ENCODE assay signal across 22 cellular contexts in genomic region chr11:5363712-5364111, GRCh38. TPM values are rescaled to one million over a fixed set of nuclear protein-coding genes. Genes with fewer than 3 reads are reported as not detected.
A peak's percentile ranks its signal among the peaks of the same experiment; 100 is the strongest.
DNase-seq lines count a peak whose midpoint lies in the region; ATAC-seq, FAIRE-seq and TF ChIP-seq lines count a peak whose summit lies in the region.
"Had no signal": no experiment of that assay in that cellular context is flagged by ENCODE, and none has a peak within 500 bp of the region (broad histone marks: within the 10 kb centered on the region; RNA-seq: fewer than 3 reads in every experiment).

No MANE protein-coding gene starts in this region.

- no TSS peak for BruUV-seq in endothelial cell of umbilical vein (replicated peaks; lab: Mats Ljungman, UMichigan)

- POLR2A ChIA-PET in endothelial cell of umbilical vein (lab: Charles Lee): no interaction called here

- no peak overlapping the region for H3K4me3 ChIP-seq in Karpas-422 (ENCODE audit: low read length)
- H3K4me3 ChIP-seq in endothelial cell of umbilical vein (replicated peaks in 1 of 3; ENCODE audit: insufficient read depth in 1 of 3, low read depth in 1 of 3, low read length in 3 of 3): no peak overlapping the region
- no peak overlapping the region for H3K4me3 ChIP-seq in skeletal muscle satellite cell (ENCODE audit: low read length)
- H3K4me3 ChIP-seq: GM12878 had no signal

- dilution Hi-C loops in endothelial cell of umbilical vein (cut with MboI; ENCODE audit: extremely low pct_ligation_motif_present, low sequenced_read_pairs): no loop called here

- H3K79me2 ChIP-seq in Karpas-422 (ENCODE audit: low read length): no peaks in the 10 kb centered on the region
- H3K79me2 ChIP-seq in endothelial cell of umbilical vein (ENCODE audit: control insufficient read depth, insufficient read depth, low read length): no peaks in the 10 kb centered on the region

- FAIRE-seq in endothelial cell of umbilical vein (lab: Jason Lieb, UNC): no peak
- FAIRE-seq: GM12878, HepG2 had no signal

- H3K4me1 ChIP-seq in Karpas-422 (ENCODE audit: low read length) (no peaks in the 10 kb centered on the region), endothelial cell of umbilical vein (ENCODE audit: control insufficient read depth, extremely low read depth, insufficient read depth, low read length) (peaks cover 32% of the 10 kb centered on the region), skeletal muscle satellite cell (ENCODE audit: control insufficient read depth, insufficient read depth, low read length) (peaks cover 35% of the 10 kb centered on the region)

- H3K9me1 ChIP-seq in endothelial cell of umbilical vein (replicated peaks; ENCODE audit: control insufficient read depth, extremely low read depth, insufficient read depth, low read length): no peaks in the 10 kb centered on the region

- H4K20me1 ChIP-seq in Karpas-422 (ENCODE audit: insufficient read depth, low read depth, low read length): no peaks in the 10 kb centered on the region
- H4K20me1 ChIP-seq in endothelial cell of umbilical vein (replicated peaks; ENCODE audit: control insufficient read depth, extremely low read depth, insufficient read depth, low read length): no peaks in the 10 kb centered on the region

- H3K27ac ChIP-seq in Karpas-422 (ENCODE audit: low read length) (no peak overlapping the region), endothelial cell of umbilical vein (ENCODE audit: insufficient read depth, low read depth, low read length) (peak overlapping the region; percentile 15)

- no peak for TF ChIP-seq CTCF in endothelial cell of umbilical vein (IDR thresholded peaks at IDR 0.05; ENCODE audit: extremely low read depth in 1 of 2, insufficient read depth in 1 of 2, low read depth in 1 of 2, low read length in 2 of 2)

- H3K9ac ChIP-seq in Karpas-422 (ENCODE audit: low read length): no peak overlapping the region
- no peak overlapping the region for H3K9ac ChIP-seq in endothelial cell of umbilical vein (replicated peaks; ENCODE audit: extremely low read depth, insufficient read depth, low read length)
- no peak overlapping the region for H3K9ac ChIP-seq in skeletal muscle satellite cell (ENCODE audit: low read depth, low read length)

- DNase-seq in EH (ENCODE audit: low read depth) (peak; percentile 41), Karpas-422 (peak; percentile 14), endothelial cell of umbilical vein (ENCODE audit: low read depth, low spot score) (no peak), SKM-1 treated with dmso at 0.1 percent for 144 hours (lab: John Stamatoyannopoulos, UW; ENCODE audit: unreplicated experiment) (no peak), ureter (ENCODE audit: low spot score) (no peak)
- DNase-seq: AML-193; KG1; NCI-H1105; NCI-H146; NCI-H2029; NCI-H2227 treated with DMSO at 0.1 percent for 48 hours; NCI-H510A; NCI-H774; NK-92 treated with Interleukin-12 subunit alpha and Interleukin-12 subunit beta, amount 100 ng/mL, for 24 hours; SIG-M5; T-cell had no signal

- H3K9me3 ChIP-seq in Karpas-422 (ENCODE audit: low read length): no peaks in the 10 kb centered on the region
- no peaks in the 10 kb centered on the region for H3K9me3 ChIP-seq in endothelial cell of umbilical vein (replicated peaks; ENCODE audit: control insufficient read depth, insufficient read depth, low read length)
- no peaks in the 10 kb centered on the region for H3K9me3 ChIP-seq in skeletal muscle satellite cell (replicated peaks; ENCODE audit: low read length)

- H3K4me2 ChIP-seq in Karpas-422 (ENCODE audit: low read depth, low read length, poor library complexity, severe bottlenecking): no peak overlapping the region
- no peak overlapping the region for H3K4me2 ChIP-seq in endothelial cell of umbilical vein (ENCODE audit: insufficient read depth, low read length)
- H3K4me2 ChIP-seq in skeletal muscle satellite cell (ENCODE audit: low read length): peak overlapping the region; percentile 2

- no peak for ATAC-seq in GM21717 (IDR thresholded peaks at IDR 0.05; ENCODE audit: unreplicated experiment)
- ATAC-seq: GM12878, HepG2, Panc1, T-cell had no signal

- H2AFZ ChIP-seq in Karpas-422 (ENCODE audit: low read length) (no peak overlapping the region), endothelial cell of umbilical vein (ENCODE audit: low read depth, low read length) (no peak overlapping the region)

- H3K36me3 ChIP-seq in Karpas-422 (ENCODE audit: insufficient read depth, low read length) (no peaks in the 10 kb centered on the region), endothelial cell of umbilical vein (ENCODE audit: control insufficient read depth in 2 of 2, extremely low read depth in 1 of 2, insufficient read depth in 2 of 2, low read length in 2 of 2) (no peaks in the 10 kb centered on the region), skeletal muscle satellite cell (ENCODE audit: insufficient read depth, low read length) (no peaks in the 10 kb centered on the region)

- H3K9me2 ChIP-seq in Karpas-422 (replicated peaks; ENCODE audit: insufficient read depth, low read length): 0 out of 2 replicates have a peak, but pooled peaks cover 2% of the 10 kb centered on the region

- intact Hi-C loops in endothelial cell of umbilical vein (cut with micrococcal nuclease): no loop called here

- no peak for TF ChIP-seq POLR2A in endothelial cell of umbilical vein (IDR thresholded peaks at IDR 0.05; ENCODE audit: low read depth, low read length)

- CTCF ChIA-PET in endothelial cell of umbilical vein (lab: Charles Lee): interaction anchor here (0.9 to 2.0 kb wide), 7 partner anchors 18 to 1176 kb away, joined by 3 to 8 read pairs (median 4); no protein-coding TSS in a partner anchor

- no peaks in the 10 kb centered on the region for H3K27me3 ChIP-seq in Karpas-422 (ENCODE audit: low read length)
- no peaks in the 10 kb centered on the region for H3K27me3 ChIP-seq in endothelial cell of umbilical vein (ENCODE audit: control insufficient read depth in 2 of 2, insufficient read depth in 2 of 2, low read length in 2 of 2)
- no peaks in the 10 kb centered on the region for H3K27me3 ChIP-seq in skeletal muscle satellite cell (ENCODE audit: control insufficient read depth, insufficient read depth, low read length)

RNA-seq across cellular contexts. Expression of gene OR51B6, which starts 12.4 kb away (rescaled TPM):
- not detected in 2 replicates for total RNA-seq in Karpas-422 (2014; rRNA removed; shearing (Covaris generic); ENCODE audit: low replicate concordance)
- total RNA-seq in endothelial cell of umbilical vein (not detected in 2 replicates), ureter (not detected)
- not detected in 2 replicates for polyA plus RNA-seq in endothelial cell of umbilical vein
- polyA plus RNA-seq in endothelial cell of umbilical vein (2011; cell fraction: cytosol; rRNA removed): not detected in 2 replicates
- not detected in 2 replicates for polyA plus RNA-seq in endothelial cell of umbilical vein (2011; cell fraction: nucleus; rRNA removed)
- polyA plus RNA-seq in endothelial cell of umbilical vein (2012): not detected in 2 replicates
- polyA minus RNA-seq in endothelial cell of umbilical vein: not detected in 2 replicates
- polyA minus RNA-seq in endothelial cell of umbilical vein (2011; cell fraction: cytosol; rRNA and poly(A)+ RNA removed): not detected
- not detected in 2 replicates for polyA minus RNA-seq in endothelial cell of umbilical vein (2011; cell fraction: nucleus; rRNA and poly(A)+ RNA removed)
- total RNA-seq in skeletal muscle satellite cell (2012; rRNA removed): not detected in 2 replicates
- total RNA-seq: HepG2, T-cell had no signal
- polyA plus RNA-seq: CD14-positive monocyte, GM12878, HepG2 had no signal

RNA-seq across cellular contexts. Expression of gene OR51M1, which starts 19.9 kb away (rescaled TPM):
- total RNA-seq in Karpas-422 (2014; rRNA removed; shearing (Covaris generic); ENCODE audit: low replicate concordance): not detected in 2 replicates
- total RNA-seq in endothelial cell of umbilical vein (not detected in 2 replicates), ureter (not detected)
- polyA plus RNA-seq in endothelial cell of umbilical vein: not detected in 2 replicates
- polyA plus RNA-seq in endothelial cell of umbilical vein (2011; cell fraction: cytosol; rRNA removed): not detected in 2 replicates
- polyA plus RNA-seq in endothelial cell of umbilical vein (2011; cell fraction: nucleus; rRNA removed): not detected in 2 replicates
- not detected in 2 replicates for polyA plus RNA-seq in endothelial cell of umbilical vein (2012)
- polyA minus RNA-seq in endothelial cell of umbilical vein: not detected in 2 replicates
- not detected for polyA minus RNA-seq in endothelial cell of umbilical vein (2011; cell fraction: cytosol; rRNA and poly(A)+ RNA removed)
- polyA minus RNA-seq in endothelial cell of umbilical vein (2011; cell fraction: nucleus; rRNA and poly(A)+ RNA removed): not detected in 2 replicates
- total RNA-seq in skeletal muscle satellite cell (2012; rRNA removed): not detected in 2 replicates
- total RNA-seq: GM12878, HepG2, T-cell had no signal
- polyA plus RNA-seq: CD14-positive monocyte, HepG2 had no signal

RNA-seq across cellular contexts. Expression of gene OR51B5, which starts 20.4 kb away (rescaled TPM):
- total RNA-seq in Karpas-422 (2014; rRNA removed; shearing (Covaris generic); ENCODE audit: low replicate concordance): 0.60 TPM in 1 of 2 replicates, not detected in the other
- total RNA-seq in endothelial cell of umbilical vein (not detected in 2 replicates), ureter (0.99 TPM)
- 0.07 TPM in 1 of 2 replicates, not detected in the other for polyA plus RNA-seq in endothelial cell of umbilical vein
- polyA plus RNA-seq in endothelial cell of umbilical vein (2011; cell fraction: cytosol; rRNA removed): 0.06 TPM in 1 of 2 replicates, not detected in the other
- polyA plus RNA-seq in endothelial cell of umbilical vein (2011; cell fraction: nucleus; rRNA removed): 0.21 and 0.27 TPM in 2 replicates
- polyA plus RNA-seq in endothelial cell of umbilical vein (2012): not detected in 2 replicates
- 2.7 and 3.1 TPM in 2 replicates for polyA minus RNA-seq in endothelial cell of umbilical vein
- polyA minus RNA-seq in endothelial cell of umbilical vein (2011; cell fraction: cytosol; rRNA and poly(A)+ RNA removed): not detected
- 0.63 and 0.72 TPM in 2 replicates for polyA minus RNA-seq in endothelial cell of umbilical vein (2011; cell fraction: nucleus; rRNA and poly(A)+ RNA removed)
- not detected in 2 replicates for total RNA-seq in skeletal muscle satellite cell (2012; rRNA removed)
- polyA plus RNA-seq: CD14-positive monocyte had no signal

RNA-seq across cellular contexts. Expression of gene OR51B2, which starts 39.6 kb away (rescaled TPM):
- not detected in 2 replicates for total RNA-seq in Karpas-422 (2014; rRNA removed; shearing (Covaris generic); ENCODE audit: low replicate concordance)
- total RNA-seq in endothelial cell of umbilical vein (not detected in 2 replicates), ureter (not detected)
- not detected in 2 replicates for polyA plus RNA-seq in endothelial cell of umbilical vein
- not detected in 2 replicates for polyA plus RNA-seq in endothelial cell of umbilical vein (2011; cell fraction: cytosol; rRNA removed)
- polyA plus RNA-seq in endothelial cell of umbilical vein (2011; cell fraction: nucleus; rRNA removed): not detected in 2 replicates
- polyA plus RNA-seq in endothelial cell of umbilical vein (2012): not detected in 2 replicates
- 0.36 TPM in 1 of 2 replicates, not detected in the other for polyA minus RNA-seq in endothelial cell of umbilical vein
- polyA minus RNA-seq in endothelial cell of umbilical vein (2011; cell fraction: cytosol; rRNA and poly(A)+ RNA removed): not detected
- 0.48 and 1.2 TPM in 2 replicates for polyA minus RNA-seq in endothelial cell of umbilical vein (2011; cell fraction: nucleus; rRNA and poly(A)+ RNA removed)
- total RNA-seq in skeletal muscle satellite cell (2012; rRNA removed): not detected in 2 replicates
- total RNA-seq: GM12878, HepG2, T-cell had no signal
- polyA plus RNA-seq: CD14-positive monocyte, HepG2 had no signal

RNA-seq across cellular contexts. Expression of gene OR51Q1, which starts 58.2 kb away (rescaled TPM):
- not detected in 2 replicates for total RNA-seq in Karpas-422 (2014; rRNA removed; shearing (Covaris generic); ENCODE audit: low replicate concordance)
- not detected in 2 replicates for total RNA-seq in endothelial cell of umbilical vein
- not detected in 2 replicates for polyA plus RNA-seq in endothelial cell of umbilical vein
- polyA plus RNA-seq in endothelial cell of umbilical vein (2011; cell fraction: cytosol; rRNA removed): not detected in 2 replicates
- not detected in 2 replicates for polyA plus RNA-seq in endothelial cell of umbilical vein (2011; cell fraction: nucleus; rRNA removed)
- not detected in 2 replicates for polyA plus RNA-seq in endothelial cell of umbilical vein (2012)
- not detected in 2 replicates for polyA minus RNA-seq in endothelial cell of umbilical vein
- not detected for polyA minus RNA-seq in endothelial cell of umbilical vein (2011; cell fraction: cytosol; rRNA and poly(A)+ RNA removed)
- polyA minus RNA-seq in endothelial cell of umbilical vein (2011; cell fraction: nucleus; rRNA and poly(A)+ RNA removed): not detected in 2 replicates
- not detected in 2 replicates for total RNA-seq in skeletal muscle satellite cell (2012; rRNA removed)
- total RNA-seq in ureter: not detected
- total RNA-seq: GM12878, HepG2, T-cell had no signal
- polyA plus RNA-seq: CD14-positive monocyte, GM12878, HepG2 had no signal

Comparison
In these comparisons a context has a peak if more than half of its experiments do, and no peak if none do; other contexts are left out.
1. DNase-seq: peak in EH (single experiment) and Karpas-422 (single experiment); none in endothelial cell of umbilical vein (single experiment), SKM-1 treated with dmso at 0.1 percent for 144 hours (single experiment) and ureter (single experiment).